8 cellular contexts compared by ENCODE assay signal in the genomic region with DNA sequence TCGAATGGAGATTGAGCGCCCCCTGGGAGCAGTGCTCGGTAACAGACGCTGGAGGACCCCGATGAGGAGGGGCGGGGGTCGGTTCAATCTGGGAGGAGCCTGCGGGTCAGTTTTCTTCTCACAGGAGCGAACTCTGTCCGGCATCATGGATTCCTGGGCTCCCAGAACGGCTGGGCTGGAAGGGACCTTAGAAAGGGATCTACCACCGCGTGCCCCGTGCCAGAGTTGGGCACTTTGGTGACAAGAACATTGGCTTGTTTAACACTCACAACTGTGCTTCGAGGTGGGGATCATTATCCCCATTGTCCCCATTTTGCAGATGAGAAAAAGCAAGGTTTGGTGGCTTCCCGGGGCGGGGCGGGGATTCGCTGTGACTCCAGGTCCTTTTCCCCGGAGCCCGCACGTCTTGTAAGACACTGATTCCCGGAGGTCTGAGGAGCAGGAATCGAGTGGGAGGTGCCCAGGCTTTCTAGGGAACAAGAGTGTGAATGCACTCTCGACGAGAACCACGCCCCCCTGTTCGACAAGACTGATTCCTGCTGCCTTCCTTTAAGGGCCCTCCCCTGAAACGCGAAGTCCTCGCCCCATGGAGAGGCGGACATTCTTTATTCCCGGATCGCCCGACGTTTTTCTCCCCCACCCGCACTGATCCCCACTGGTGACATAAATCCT. TPM values are rescaled to one million over a fixed set of nuclear protein-coding genes. Genes with fewer than 3 reads are reported as not detected.
A peak's percentile ranks its signal among the peaks of the same experiment; 100 is the strongest.
DNase-seq lines count a peak whose midpoint lies in the region; ATAC-seq and TF ChIP-seq lines count a peak whose summit lies in the region.

No MANE protein-coding gene starts in this region.

- H3K36me3 Mint-ChIP-seq in type B pancreatic cell, result no peaks in the 10 kb centered on the region

- H3K9me3 Mint-ChIP-seq in type B pancreatic cell, result no peaks in the 10 kb centered on the region

- no peaks in the 10 kb centered on the region for H3K27me3 Mint-ChIP-seq in type B pancreatic cell

- peak; percentile 85 for DNase-seq in AG08396 (ENCODE audit: low spot score)
- DNase-seq in NCI-H1417 treated with DMSO at 0.1 percent for 48 hours (lab: John Stamatoyannopoulos, UW), result peak; percentile 23
- DNase-seq in T follicular helper cell (ENCODE audit: low read depth), result peak; percentile 82
- peak; percentile 91 for DNase-seq in amniotic epithelial cell (ENCODE audit: low read depth)
- peak; percentile 89 for DNase-seq in left cardiac atrium
- DNase-seq in posterior vena cava (ENCODE audit: low spot score), result peak; percentile 97
- DNase-seq in type B pancreatic cell (ENCODE audit: extremely low spot score, unreplicated experiment), result peak; percentile 98

- ATAC-seq in GM19395 (IDR thresholded peaks at IDR 0.05; ENCODE audit: unreplicated experiment) (peak; percentile 8), left cardiac atrium (peak; percentile 25 to 29)

- peak overlapping the region; percentile 100 for H3K4me3 Mint-ChIP-seq in type B pancreatic cell

- peak overlapping the region; percentile 100 for H3K27ac Mint-ChIP-seq in type B pancreatic cell

- intact Hi-C loops in left cardiac atrium (cut with DNase I) (loop anchor here in 1 of 2 donors (1.0 kb wide), 1 partner anchor 78 kb away; no protein-coding TSS in a partner anchor), posterior vena cava (cut with DNase I) (loop anchor here in 1 of 2 donors (2.0 kb wide), 1 partner anchor 77 kb away; no protein-coding TSS in a partner anchor)

- peak; percentile 95 for TF ChIP-seq CTCF in type B pancreatic cell (conservative IDR thresholded peaks at IDR 0.05)

- H3K4me1 Mint-ChIP-seq in type B pancreatic cell (ENCODE audit: unreplicated experiment), result peaks cover 18% of the 10 kb centered on the region

RNA-seq across cellular contexts. Expression of a gene that starts 1.5 kb away (rescaled TPM):
- total RNA-seq in left cardiac atrium (10 to 100 TPM in 1 of 2 donors, 1 to 10 TPM in 1; 6.4 to 10.1 TPM), posterior vena cava (10 to 100 TPM; 13.7 to 14.5 TPM), type B pancreatic cell (ENCODE audit: low replicate concordance) (29.0 and 46.4 TPM in 2 replicates)

RNA-seq across cellular contexts. Expression of a gene that starts 25.5 kb away (rescaled TPM):
- total RNA-seq in left cardiac atrium (1 to 10 TPM; 6.8 to 7.3 TPM), posterior vena cava (1 to 10 TPM; 5.0 to 5.2 TPM), type B pancreatic cell (ENCODE audit: low replicate concordance) (2.5 and 3.1 TPM in 2 replicates)

RNA-seq across cellular contexts. Expression of a gene that starts 27.0 kb away (rescaled TPM):
- total RNA-seq in left cardiac atrium, result 10 to 100 TPM in 1 of 2 donors, 1 to 10 TPM in 1; 8.8 to 14.2 TPM
- total RNA-seq in posterior vena cava, result 10 to 100 TPM; 11.0 to 17.5 TPM
- total RNA-seq in type B pancreatic cell (ENCODE audit: low replicate concordance), result 18.7 and 19.4 TPM in 2 replicates

RNA-seq across cellular contexts. Expression of a gene that starts 28.0 kb away (rescaled TPM):
- total RNA-seq in left cardiac atrium, result 10 to 100 TPM; 20.9 to 27.9 TPM
- 10 to 100 TPM; 33.6 to 36.3 TPM for total RNA-seq in posterior vena cava
- 26.3 and 35.0 TPM in 2 replicates for total RNA-seq in type B pancreatic cell (ENCODE audit: low replicate concordance)

RNA-seq across cellular contexts. Expression of a gene that starts 35.7 kb away (rescaled TPM):
- total RNA-seq in left cardiac atrium (10 to 100 TPM in 1 of 2 donors, 1 to 10 TPM in 1; 9.2 to 10.9 TPM), posterior vena cava (10 to 100 TPM; 11.8 to 17.7 TPM), type B pancreatic cell (ENCODE audit: low replicate concordance) (19.3 and 25.0 TPM in 2 replicates)

Comparison
In these comparisons a context has a peak if more than half of its experiments do, and no peak if none do; other contexts are left out.
1. Peak in every context shown above with its lines: DNase-seq and ATAC-seq.
2. DNase-seq: peak in every context shown above with its lines; median percentile 98 in type B pancreatic cell; 97 in posterior vena cava; 91 in amniotic epithelial cell; 89 in left cardiac atrium; 85 in AG08396; 82 in T follicular helper cell; 23 in NCI-H1417 treated with DMSO at 0.1 percent for 48 hours.